In genomic region chr3:47362704-47363103, GRCh38 we compare ENCODE assay signal across 11 cellular contexts. TPM values are rescaled to one million over a fixed set of nuclear protein-coding genes. Genes with fewer than 3 reads are reported as not detected.
DNase-seq lines count a peak whose midpoint lies in the region; ATAC-seq and TF ChIP-seq lines count a peak whose summit lies in the region.
"Had no signal": no experiment of that assay in that cellular context is flagged by ENCODE, and none has a peak within 500 bp of the region (broad histone marks: within the 10 kb centered on the region; RNA-seq: fewer than 3 reads in every experiment).

No MANE protein-coding gene starts in this region.

- peaks cover 17% of the 10 kb centered on the region for H3K4me1 Mint-ChIP-seq in activated T-cell treated with anti-CD3 and anti-CD28 coated beads, Interleukin-2, amount 50 U/mL, for 24 hours (ENCODE audit: low read depth)
- peaks cover 17% of the 10 kb centered on the region for H3K4me1 Mint-ChIP-seq in activated T-cell treated with anti-CD3 and anti-CD28 coated beads, Interleukin-2, amount 50 U/mL, for 4 hours (ENCODE audit: low read depth)
- peaks cover 11 to 16% (median 13%) of the 10 kb centered on the region in 3 donors for H3K4me1 Mint-ChIP-seq in T-cell
- H3K4me1 Mint-ChIP-seq: WTC11 had no signal

- peak; percentile 41 for DNase-seq in activated T-cell treated with anti-CD3 and anti-CD28 coated beads, Interleukin-2, amount 50 U/mL, for 24 hours
- no peak for DNase-seq in activated T-cell treated with anti-CD3 and anti-CD28 coated beads, Interleukin-2, amount 50 U/mL, for 4 hours
- DNase-seq in T-cell (peak in 20 of 34 experiments; percentile 6 to 43 (median 18)), esophagus squamous epithelium (lab: John Stamatoyannopoulos, UW) (no peak), NCI-H524 treated with DMSO at 0.1 percent for 48 hours (lab: John Stamatoyannopoulos, UW) (no peak)
- DNase-seq in stimulated activated naive CD8-positive, alpha-beta T cell treated with anti-CD3 and anti-CD28 coated beads, Interleukin-15, Interleukin-2, amounts not matched to agents 100 U/mL and 50 U/mL, for 24 hours = peak; percentile 20
- DNase-seq: NCI-H187, Peyer's patch had no signal

- no peak overlapping the region for H3K4me3 ChIP-seq in esophagus squamous epithelium
- H3K4me3 ChIP-seq: Peyer's patch had no signal

- no peak for TF ChIP-seq POLR2A in esophagus squamous epithelium (IDR thresholded peaks at IDR 0.05)

- peaks cover 14% of the 10 kb centered on the region for H3K36me3 Mint-ChIP-seq in activated T-cell treated with anti-CD3 and anti-CD28 coated beads, Interleukin-2, amount 50 U/mL, for 24 hours (ENCODE audit: low read depth)
- no peaks in the 10 kb centered on the region for H3K36me3 Mint-ChIP-seq in activated T-cell treated with anti-CD3 and anti-CD28 coated beads, Interleukin-2, amount 50 U/mL, for 4 hours (ENCODE audit: insufficient read depth)
- peaks cover 4% of the 10 kb centered on the region for H3K36me3 Mint-ChIP-seq in T-cell

- peaks cover 17% of the 10 kb centered on the region for H3K9me3 Mint-ChIP-seq in activated T-cell treated with anti-CD3 and anti-CD28 coated beads, Interleukin-2, amount 50 U/mL, for 24 hours
- peaks cover 11% of the 10 kb centered on the region for H3K9me3 Mint-ChIP-seq in activated T-cell treated with anti-CD3 and anti-CD28 coated beads, Interleukin-2, amount 50 U/mL, for 4 hours
- peaks cover 11 to 15% (median 12%) of the 10 kb centered on the region in 3 donors for H3K9me3 Mint-ChIP-seq in T-cell

- no peak for TF ChIP-seq CTCF in esophagus squamous epithelium (IDR thresholded peaks at IDR 0.05)

- peaks cover 0 to 15% (median 3%) of the 10 kb centered on the region in 3 donors for H3K4me1 ChIP-seq in esophagus squamous epithelium
- H3K4me1 ChIP-seq: Peyer's patch had no signal

- CTCF ChIA-PET in T-cell (lab: Charles Lee) = interaction anchor here in 1 of 2 donors (0.6 kb wide), 1 partner anchor 16 kb away, joined by 3 read pairs; no protein-coding TSS in a partner anchor

- H3K27me3 Mint-ChIP-seq in activated T-cell treated with anti-CD3 and anti-CD28 coated beads, Interleukin-2, amount 50 U/mL, for 24 hours = no peaks in the 10 kb centered on the region
- no peaks in the 10 kb centered on the region for H3K27me3 Mint-ChIP-seq in activated T-cell treated with anti-CD3 and anti-CD28 coated beads, Interleukin-2, amount 50 U/mL, for 4 hours (ENCODE audit: low read depth)
- no peaks in the 10 kb centered on the region for H3K27me3 Mint-ChIP-seq in T-cell

- no peaks in the 10 kb centered on the region for H3K27me3 ChIP-seq in esophagus squamous epithelium
- H3K27me3 ChIP-seq: Peyer's patch had no signal

- no peaks in the 10 kb centered on the region for H3K36me3 ChIP-seq in esophagus squamous epithelium
- H3K36me3 ChIP-seq: Peyer's patch had no signal

- H3K9me3 ChIP-seq in esophagus squamous epithelium = peaks cover 11 to 30% (median 22%) of the 10 kb centered on the region in 3 donors

- no peak overlapping the region for H3K4me3 Mint-ChIP-seq in activated T-cell treated with anti-CD3 and anti-CD28 coated beads, Interleukin-2, amount 50 U/mL, for 24 hours
- no peak overlapping the region for H3K4me3 Mint-ChIP-seq in activated T-cell treated with anti-CD3 and anti-CD28 coated beads, Interleukin-2, amount 50 U/mL, for 4 hours
- peak overlapping the region in 1 of 3 donors; percentile 53 for H3K4me3 Mint-ChIP-seq in T-cell
- H3K4me3 Mint-ChIP-seq: WTC11 had no signal

- POLR2A ChIA-PET in T-cell (lab: Charles Lee) = no interaction called here

- intact Hi-C loops in esophagus squamous epithelium (cut with DNase I) = no loop called here

- WGBS in esophagus squamous epithelium, 2 donors = 62 to 74% methylated on average over 5 of the region's 5 CpGs

- H3K27ac ChIP-seq in esophagus squamous epithelium = peak overlapping the region in 3 of 4 donors; percentile 8 to 61 (median 54)
- H3K27ac ChIP-seq: Peyer's patch had no signal

- no peak for ATAC-seq in activated T-cell treated with anti-CD3 and anti-CD28 coated beads, Interleukin-2, amount 50 U/mL, for 4 hours
- peak in 3 of 4 experiments; percentile 45 to 85 (median 71) for ATAC-seq in T-cell (replicated peaks in 1 of 4)
- ATAC-seq in stimulated activated naive CD8-positive, alpha-beta T cell treated with anti-CD3 and anti-CD28 coated beads, Interleukin-15, Interleukin-2, amounts not matched to agents 100 U/mL and 50 U/mL, for 24 hours = no peak
- ATAC-seq in HG03432 (IDR thresholded peaks at IDR 0.05; ENCODE audit: unreplicated experiment) = no peak
- no peak for ATAC-seq in HG02759 (IDR thresholded peaks at IDR 0.05; ENCODE audit: unreplicated experiment)
- ATAC-seq: WTC11 had no signal

- peak overlapping the region; percentile 63 for H3K27ac Mint-ChIP-seq in activated T-cell treated with anti-CD3 and anti-CD28 coated beads, Interleukin-2, amount 50 U/mL, for 24 hours
- H3K27ac Mint-ChIP-seq in T-cell = peak overlapping the region; percentile 86 to 88
- H3K27ac Mint-ChIP-seq: WTC11 had no signal

RNA-seq across cellular contexts. Expression of gene PTPN23, which starts 18.1 kb away (rescaled TPM):
- 10 to 100 TPM; 34.9 to 44.8 (median 42.2) TPM for total RNA-seq in activated T-cell treated with anti-CD3 and anti-CD28 coated beads, Interleukin-2, amount 50 U/mL, for 4 hours
- total RNA-seq in T-cell = 10 to 100 TPM; 39.2 to 59.6 (median 57.9) TPM
- 100 to 1,000 TPM in 1 of 4 donors, 10 to 100 TPM in 3; 10.5 to 134 (median 24.4) TPM for total RNA-seq in esophagus squamous epithelium

Comparison
In these comparisons a context has a peak if more than half of its experiments do, and no peak if none do; other contexts are left out.
1. DNase-seq: peak in activated T-cell treated with anti-CD3 and anti-CD28 coated beads, Interleukin-2, amount 50 U/mL, for 24 hours (single experiment), T-cell (20 of 34) and stimulated activated naive CD8-positive, alpha-beta T cell treated with anti-CD3 and anti-CD28 coated beads, Interleukin-15, Interleukin-2, amounts not matched to agents 100 U/mL and 50 U/mL, for 24 hours (single experiment); none in activated T-cell treated with anti-CD3 and anti-CD28 coated beads, Interleukin-2, amount 50 U/mL, for 4 hours (single experiment), esophagus squamous epithelium (single experiment) and NCI-H524 treated with DMSO at 0.1 percent for 48 hours (single experiment).
2. ATAC-seq: peak in T-cell (3 of 4); none in activated T-cell treated with anti-CD3 and anti-CD28 coated beads, Interleukin-2, amount 50 U/mL, for 4 hours (0 of 2), stimulated activated naive CD8-positive, alpha-beta T cell treated with anti-CD3 and anti-CD28 coated beads, Interleukin-15, Interleukin-2, amounts not matched to agents 100 U/mL and 50 U/mL, for 24 hours (single experiment), HG03432 (single experiment) and HG02759 (single experiment).